Comparison of ENCODE assay signal across 8 cellular contexts in genomic region chr2:191014653-191015020, GRCh38. TPM values are rescaled to one million over a fixed set of nuclear protein-coding genes. Genes with fewer than 3 reads are reported as not detected.
DNase-seq lines count a peak whose midpoint lies in the region; ATAC-seq, FAIRE-seq and TF ChIP-seq lines count a peak whose summit lies in the region.

No MANE protein-coding gene starts in this region.

- ATAC-seq in Right ventricle myocardium superior (ENCODE audit: poor library complexity) (no peak), left lung (no peak)

- peak overlapping the region; percentile 94 for H3K27ac ChIP-seq in left ventricle myocardium inferior (replicated peaks)
- H3K27ac ChIP-seq in WERI-Rb-1, result peak overlapping the region; percentile 87
- peak overlapping the region; percentile 89 for H3K27ac ChIP-seq in left lung

- H3K27me3 ChIP-seq in left ventricle myocardium inferior (ENCODE audit: low read depth) (no peaks in the 10 kb centered on the region), WERI-Rb-1 (ENCODE audit: insufficient read depth, low read depth, severe bottlenecking) (no peaks in the 10 kb centered on the region), left lung (no peaks in the 10 kb centered on the region)

- H3K36me3 Mint-ChIP-seq in glutamatergic neuron (ENCODE audit: unreplicated experiment), result no peaks in the 10 kb centered on the region

- H3K4me3 ChIP-seq in left ventricle myocardium inferior (peak overlapping the region; percentile 79), WERI-Rb-1 (ENCODE audit: low read depth, low read length) (peak overlapping the region; percentile 91), left lung (peak overlapping the region; percentile 92 to 93)

- FAIRE-seq in urothelium cell line (lab: Jason Lieb, UNC), result no peak

- H3K36me3 ChIP-seq in left ventricle myocardium inferior (peaks cover 7% of the 10 kb centered on the region), WERI-Rb-1 (peaks cover 5% of the 10 kb centered on the region), left lung (peaks cover 0 to 24% of the 10 kb centered on the region in 2 donors)

- H3K9me3 Mint-ChIP-seq in glutamatergic neuron (ENCODE audit: unreplicated experiment), result no peaks in the 10 kb centered on the region

- H3K4me1 Mint-ChIP-seq in glutamatergic neuron (ENCODE audit: low read depth, unreplicated experiment), result no peaks in the 10 kb centered on the region

- H3K4me1 ChIP-seq in left ventricle myocardium inferior (peaks cover 43% of the 10 kb centered on the region), left lung (peaks cover 16 to 58% of the 10 kb centered on the region in 2 donors)

- no peak overlapping the region for H3K4me3 Mint-ChIP-seq in glutamatergic neuron (ENCODE audit: unreplicated experiment)

- DNase-seq in left ventricle myocardium inferior, result no peak
- no peak for DNase-seq in Right ventricle myocardium superior
- DNase-seq in WERI-Rb-1, result no peak
- no peak for DNase-seq in left lung
- DNase-seq in AG20443 (ENCODE audit: low spot score), result no peak
- DNase-seq in urothelium cell line (ENCODE audit: low spot score), result no peak
- no peak for DNase-seq in glutamatergic neuron
- DNase-seq in amygdala (lab: John Stamatoyannopoulos, UW), result no peak

- intact Hi-C loops in left ventricle myocardium inferior (cut with micrococcal nuclease) (no loop called here), Right ventricle myocardium superior (cut with DNase I) (no loop called here), left lung (cut with DNase I) (no loop called here)

- TF ChIP-seq CTCF in left ventricle myocardium inferior (IDR thresholded peaks at IDR 0.05; ENCODE audit: borderline replicate concordance) (no peak), WERI-Rb-1 (IDR thresholded peaks at IDR 0.05; ENCODE audit: low read depth, low read length) (no peak), left lung (IDR thresholded peaks at IDR 0.05) (no peak), glutamatergic neuron (IDR thresholded peaks at IDR 0.05; ENCODE audit: partially characterized antibody, unreplicated experiment) (no peak)

- H3K27ac Mint-ChIP-seq in glutamatergic neuron (ENCODE audit: unreplicated experiment), result no peak overlapping the region

- peaks cover 2% of the 10 kb centered on the region for H3K27me3 Mint-ChIP-seq in glutamatergic neuron (ENCODE audit: unreplicated experiment)

- no peaks in the 10 kb centered on the region for H3K9me3 ChIP-seq in left ventricle myocardium inferior (replicated peaks)
- no peaks in the 10 kb centered on the region for H3K9me3 ChIP-seq in WERI-Rb-1 (ENCODE audit: severe bottlenecking)
- H3K9me3 ChIP-seq in left lung, result no peaks in the 10 kb centered on the region

RNA-seq across cellular contexts. Expression of gene STAT1, which starts 0.7 kb away (rescaled TPM):
- total RNA-seq in left ventricle myocardium inferior, result 42.2 TPM
- 31.5 TPM for total RNA-seq in Right ventricle myocardium superior
- 100 to 1,000 TPM; 118 to 144 TPM for total RNA-seq in left lung
- total RNA-seq in glutamatergic neuron (ENCODE audit: unreplicated experiment), result 12.4 TPM
